In the genomic region with DNA sequence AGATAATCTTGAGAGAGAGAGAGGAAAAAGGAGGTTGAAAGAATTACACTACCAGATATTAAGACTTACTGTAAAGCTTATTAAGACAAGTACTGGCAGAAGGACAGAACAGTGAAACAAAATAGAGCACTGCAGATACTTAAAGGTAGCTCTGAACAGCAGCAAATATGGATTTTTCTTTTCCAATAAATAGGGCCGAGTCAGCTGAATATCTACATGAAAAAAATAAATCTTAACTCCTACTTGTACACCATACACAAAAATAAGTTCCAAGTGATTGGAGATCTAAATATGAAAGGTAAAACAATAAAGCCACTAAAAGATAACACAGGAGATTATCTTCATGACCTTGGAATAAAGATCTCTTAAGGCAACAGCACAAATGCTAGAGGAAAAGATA, we compare ENCODE assay signal across 24 cellular contexts. TPM values are rescaled to one million over a fixed set of nuclear protein-coding genes. Genes with fewer than 3 reads are reported as not detected.
A peak's percentile ranks its signal among the peaks of the same experiment; 100 is the strongest.
DNase-seq lines count a peak whose midpoint lies in the region; ATAC-seq, FAIRE-seq and TF ChIP-seq lines count a peak whose summit lies in the region.
"Had no signal": no experiment of that assay in that cellular context is flagged by ENCODE, and none has a peak within 500 bp of the region (broad histone marks: within the 10 kb centered on the region; RNA-seq: fewer than 3 reads in every experiment).

No MANE protein-coding gene starts in this region.

- no peaks in the 10 kb centered on the region for H4K20me1 ChIP-seq in HepG2 (ENCODE audit: insufficient read depth, low read length)

- H3K4me1 ChIP-seq in HepG2 (ENCODE audit: insufficient read depth, low read length) (peaks cover 45% of the 10 kb centered on the region), right lobe of liver (peaks cover 0 to 3% (median 0%) of the 10 kb centered on the region in 4 donors), colonic mucosa (peaks cover 17% of the 10 kb centered on the region)
- H3K4me1 ChIP-seq: Caco-2 had no signal

- in situ Hi-C loops in HepG2 (cut with HindIII; ENCODE audit: extremely low pct_ligation_motif_present, low pct_unique_long_range_greater_than_20kb), result no loop called here

- TF ChIP-seq EP300 in HepG2 (IDR thresholded peaks at IDR 0.05; ENCODE audit: low read depth in 2 of 2, low read length in 2 of 2) (no peak), HepG2 (CRISPR knock-in tag; IDR thresholded peaks at IDR 0.05; ENCODE audit: borderline replicate concordance) (no peak)

- H3K27me3 Mint-ChIP-seq in T-helper 17 cell, result no peaks in the 10 kb centered on the region
- H3K27me3 Mint-ChIP-seq in T-cell, result no peaks in the 10 kb centered on the region
- H3K27me3 Mint-ChIP-seq: CD4-positive, alpha-beta memory T cell had no signal

- H3K36me3 ChIP-seq in HepG2 (replicated peaks in 1 of 2; ENCODE audit: control insufficient read depth in 1 of 2, insufficient read depth in 2 of 2, low read length in 2 of 2) (0 out of 5 replicates have a peak, but pooled peaks cover 0 to 3% of the 10 kb centered on the region in 2 experiments), right lobe of liver (no peaks in the 10 kb centered on the region), colonic mucosa (no peaks in the 10 kb centered on the region)

- ATAC-seq in HepG2, result no peak
- ATAC-seq in right lobe of liver, result no peak
- no peak for ATAC-seq in T-helper 17 cell
- no peak for ATAC-seq in T-cell (replicated peaks in 1 of 4)
- ATAC-seq: GM12878 had no signal

- 94% methylated on average over 1 of the region's 1 CpG for WGBS in HepG2 (ENCODE audit: low lambda C conversion rate)
- 44% methylated on average over 1 of the region's 1 CpG for WGBS in right lobe of liver (ENCODE audit: insufficient coverage, low coverage, low lambda C conversion rate, missing lambda C conversion rate)

- no peak overlapping the region for H3K27ac ChIP-seq in HepG2 (ENCODE audit: extremely low read length, insufficient read depth, low read length)
- no peak overlapping the region for H3K27ac ChIP-seq in right lobe of liver
- H3K27ac ChIP-seq in colonic mucosa, result peak overlapping the region; percentile 26
- H3K27ac ChIP-seq: BLaER1 had no signal

- peaks cover 67% of the 10 kb centered on the region for H3K79me2 ChIP-seq in HepG2 (ENCODE audit: insufficient read depth, low read length)

- H3K27me3 ChIP-seq in HepG2 (ENCODE audit: control insufficient read depth in 1 of 2, insufficient read depth in 2 of 2, low read length in 2 of 2) (no peaks in the 10 kb centered on the region), right lobe of liver (no peaks in the 10 kb centered on the region), colonic mucosa (no peaks in the 10 kb centered on the region)
- H3K27me3 ChIP-seq: BLaER1 had no signal

- TF ChIP-seq CTCF in HepG2 (CRISPR knock-in tag; IDR thresholded peaks at IDR 0.05) (no peak), right lobe of liver (IDR thresholded peaks at IDR 0.05) (no peak), colonic mucosa (IDR thresholded peaks at IDR 0.05) (no peak)

- no peak overlapping the region for H2AFZ ChIP-seq in HepG2 (ENCODE audit: low read length)

- H3K4me2 ChIP-seq in HepG2 (ENCODE audit: low read depth, low read length), result no peak overlapping the region
- H3K4me2 ChIP-seq: BLaER1 had no signal

- intact Hi-C loops in HepG2 (cut with micrococcal nuclease; ENCODE audit: unreplicated experiment) (no loop called here), right lobe of liver (cut with DNase I) (no loop called here), colonic mucosa (cut with DNase I) (no loop called here)

- no peak overlapping the region for H3K9ac ChIP-seq in HepG2 (ENCODE audit: insufficient read depth, low read depth, low read length)
- H3K9ac ChIP-seq in colonic mucosa (ENCODE audit: low read depth in 2 of 2, low read length in 2 of 2), result no peak overlapping the region
- H3K9ac ChIP-seq: BLaER1 had no signal

- peaks cover 39% of the 10 kb centered on the region for H3K4me1 Mint-ChIP-seq in T-helper 17 cell
- H3K4me1 Mint-ChIP-seq in T-cell, result peaks cover 61 to 65% (median 63%) of the 10 kb centered on the region in 3 donors

- H3K9me3 Mint-ChIP-seq in T-cell, result no peaks in the 10 kb centered on the region
- H3K9me3 Mint-ChIP-seq: CD4-positive, alpha-beta memory T cell had no signal

- FAIRE-seq in HepG2 (lab: Jason Lieb, UNC), result no peak
- FAIRE-seq: GM12878, RCC 7860 had no signal

- no peak for TF ChIP-seq RAD21 in HepG2 (CRISPR knock-in tag; IDR thresholded peaks at IDR 0.05)

- DNase-seq in HepG2 (ENCODE audit: low spot score) (no peak), right lobe of liver (no peak), T-helper 17 cell (no peak), colonic mucosa (no peak), T-cell (no peak), NCI-H446 (lab: John Stamatoyannopoulos, UW) (no peak)
- no peak for DNase-seq in stimulated activated CD4-positive, alpha-beta T cell treated with anti-CD3 and anti-CD28 coated beads, Interleukin-2, amount 100 ng/mL, for 48 hours
- DNase-seq: ACHN; Caco-2; CD4-positive, alpha-beta memory T cell; DMS 273 treated with DMSO at 0.1 percent for 48 hours; DMS79 treated with DMSO at 0.1 percent for 48 hours; H7; KBM-7; NCI-H1105; NCI-H146; NCI-H2029; NCI-H226; NCI-H524; NCI-H774; OCI-M1 had no signal

- TF ChIP-seq POLR2A in HepG2 (IDR thresholded peaks at IDR 0.05; ENCODE audit: insufficient read depth in 1 of 2, low read depth in 2 of 2, low read length in 2 of 2) (no peak), right lobe of liver (IDR thresholded peaks at IDR 0.05) (no peak)

- POLR2A ChIA-PET in HepG2 (lab: Yijun Ruan, JAX) (no interaction called here), T-cell (lab: Charles Lee) (no interaction called here)

- CTCF ChIA-PET in HepG2 (lab: Yijun Ruan, JAX; ENCODE audit: low intra/inter-chr PET ratio, low total read pairs), result no interaction called here
- CTCF ChIA-PET in T-cell (lab: Charles Lee), result no interaction called here

- H3K27ac Mint-ChIP-seq in T-helper 17 cell, result peak overlapping the region; percentile 88
- no peak overlapping the region for H3K27ac Mint-ChIP-seq in T-cell

- peaks cover 3% of the 10 kb centered on the region for H3K36me3 Mint-ChIP-seq in T-helper 17 cell (ENCODE audit: low read depth)
- H3K36me3 Mint-ChIP-seq in T-cell, result peaks cover 16% of the 10 kb centered on the region

- BruUV-seq in HepG2 (replicated peaks; lab: Mats Ljungman, UMichigan), result no TSS peak

- H3K9me3 ChIP-seq in HepG2 (ENCODE audit: low read length) (no peaks in the 10 kb centered on the region), right lobe of liver (no peaks in the 10 kb centered on the region), T-helper 17 cell (ENCODE audit: control insufficient read depth, low read length, poor library complexity, severe bottlenecking) (no peaks in the 10 kb centered on the region), colonic mucosa (no peaks in the 10 kb centered on the region)
- H3K9me3 ChIP-seq: BLaER1, Caco-2 had no signal

- no peak overlapping the region for H3K4me3 ChIP-seq in HepG2 (replicated peaks in 1 of 3; ENCODE audit: insufficient read depth in 1 of 3, low read depth in 2 of 3, low read length in 3 of 3)
- no peak overlapping the region for H3K4me3 ChIP-seq in right lobe of liver
- no peak overlapping the region for H3K4me3 ChIP-seq in colonic mucosa
- H3K4me3 ChIP-seq: BLaER1, GM12878 had no signal

- H3K4me3 Mint-ChIP-seq in T-helper 17 cell (no peak overlapping the region), T-cell (no peak overlapping the region)
- H3K4me3 Mint-ChIP-seq: CD4-positive, alpha-beta memory T cell had no signal

RNA-seq across cellular contexts. Expression of gene THAP12, which starts 12.4 kb away (rescaled TPM):
- total RNA-seq in HepG2 (2016; rRNA removed; fragmentation: Illumina TruSeq; extraction: Trizol), result 51.3 and 74.3 TPM in 2 replicates
- 12.1 and 16.8 TPM in 2 replicates for total RNA-seq in HepG2 (2016; cell fraction: cytosol; rRNA removed; fragmentation: Illumina TruSeq; extraction: Trizol; ENCODE audit: low read depth)
- total RNA-seq in HepG2 (2016; cell fraction: insoluble cytoplasmic fraction; rRNA removed; fragmentation: Illumina TruSeq; extraction: Trizol), result 50.5 and 71.4 TPM in 2 replicates
- total RNA-seq in HepG2 (2016; cell fraction: membrane; rRNA removed; fragmentation: Illumina TruSeq; extraction: Trizol), result 60.5 and 71.9 TPM in 2 replicates
- total RNA-seq in HepG2 (2016; cell fraction: nucleus; rRNA removed; fragmentation: Illumina TruSeq; extraction: Trizol), result 32.5 and 35.7 TPM in 2 replicates
- 14.8 and 18.8 TPM in 2 replicates for polyA plus RNA-seq in HepG2 (2011; rRNA removed)
- 7.0 and 12.9 TPM in 2 replicates for polyA plus RNA-seq in HepG2 (2011; cell fraction: cytosol; rRNA removed)
- 4.3 and 5.7 TPM in 2 replicates for polyA plus RNA-seq in HepG2 (2011; cell fraction: nucleus; rRNA removed)
- 21.7 and 26.2 TPM in 2 replicates for polyA plus RNA-seq in HepG2 (2012)
- polyA plus RNA-seq in HepG2 (2016; cell fraction: cytosol; fragmentation: Illumina TruSeq; extraction: Trizol; ENCODE audit: low read depth), result 14.2 and 14.3 TPM in 2 replicates
- 60.0 and 64.8 TPM in 2 replicates for polyA plus RNA-seq in HepG2 (2016; cell fraction: insoluble cytoplasmic fraction; fragmentation: Illumina TruSeq; extraction: Trizol; ENCODE audit: low read depth)
- polyA plus RNA-seq in HepG2 (2016; cell fraction: membrane; fragmentation: Illumina TruSeq; extraction: Trizol; ENCODE audit: low read depth), result 44.9 and 48.1 TPM in 2 replicates
- polyA plus RNA-seq in HepG2 (2016; cell fraction: nucleus; fragmentation: Illumina TruSeq; extraction: Trizol; ENCODE audit: insufficient read depth, low read depth), result 36.4 and 40.3 TPM in 2 replicates
- polyA minus RNA-seq in HepG2 (2011; rRNA and poly(A)+ RNA removed; ENCODE audit: low replicate concordance), result 6.1 and 17.9 TPM in 2 replicates
- 11.9 and 17.2 TPM in 2 replicates for polyA minus RNA-seq in HepG2 (2011; cell fraction: cytosol; rRNA and poly(A)+ RNA removed)
- polyA minus RNA-seq in HepG2 (2011; cell fraction: nucleus; rRNA and poly(A)+ RNA removed), result 28.1 and 31.5 TPM in 2 replicates
- 10 to 100 TPM; 11.5 to 15.8 (median 12.5) TPM for total RNA-seq in right lobe of liver
- total RNA-seq in T-helper 17 cell, result 10 to 100 TPM; 53.1 to 60.8 TPM
- 10 to 100 TPM; 34.4 to 41.6 TPM for total RNA-seq in colonic mucosa
- 10 to 100 TPM; 41.0 to 51.3 (median 49.0) TPM for total RNA-seq in T-cell

RNA-seq across cellular contexts. Expression of gene GVQW3, which starts 12.6 kb away (rescaled TPM):
- total RNA-seq in HepG2 (2016; rRNA removed; fragmentation: Illumina TruSeq; extraction: Trizol), result 2.9 and 5.6 TPM in 2 replicates
- total RNA-seq in HepG2 (2016; cell fraction: cytosol; rRNA removed; fragmentation: Illumina TruSeq; extraction: Trizol; ENCODE audit: low read depth), result 1.2 and 1.4 TPM in 2 replicates
- 4.0 and 4.7 TPM in 2 replicates for total RNA-seq in HepG2 (2016; cell fraction: insoluble cytoplasmic fraction; rRNA removed; fragmentation: Illumina TruSeq; extraction: Trizol)
- 2.4 and 3.0 TPM in 2 replicates for total RNA-seq in HepG2 (2016; cell fraction: membrane; rRNA removed; fragmentation: Illumina TruSeq; extraction: Trizol)
- total RNA-seq in HepG2 (2016; cell fraction: nucleus; rRNA removed; fragmentation: Illumina TruSeq; extraction: Trizol), result 14.0 and 15.9 TPM in 2 replicates
- 5.0 and 5.4 TPM in 2 replicates for polyA plus RNA-seq in HepG2 (2011; rRNA removed)
- 2.1 and 2.4 TPM in 2 replicates for polyA plus RNA-seq in HepG2 (2011; cell fraction: cytosol; rRNA removed)
- polyA plus RNA-seq in HepG2 (2011; cell fraction: nucleus; rRNA removed), result 8.6 and 13.2 TPM in 2 replicates
- polyA plus RNA-seq in HepG2 (2012), result 2.7 and 4.3 TPM in 2 replicates
- polyA plus RNA-seq in HepG2 (2016; cell fraction: cytosol; fragmentation: Illumina TruSeq; extraction: Trizol; ENCODE audit: low read depth), result 0.47 and 0.55 TPM in 2 replicates
- 1.3 and 2.2 TPM in 2 replicates for polyA plus RNA-seq in HepG2 (2016; cell fraction: insoluble cytoplasmic fraction; fragmentation: Illumina TruSeq; extraction: Trizol; ENCODE audit: low read depth)
- 1.2 and 1.4 TPM in 2 replicates for polyA plus RNA-seq in HepG2 (2016; cell fraction: membrane; fragmentation: Illumina TruSeq; extraction: Trizol; ENCODE audit: low read depth)
- polyA plus RNA-seq in HepG2 (2016; cell fraction: nucleus; fragmentation: Illumina TruSeq; extraction: Trizol; ENCODE audit: insufficient read depth, low read depth), result 11.5 TPM in 2 replicates
- 5.4 and 9.4 TPM in 2 replicates for polyA minus RNA-seq in HepG2 (2011; rRNA and poly(A)+ RNA removed; ENCODE audit: low replicate concordance)
- 1.5 and 1.7 TPM in 2 replicates for polyA minus RNA-seq in HepG2 (2011; cell fraction: cytosol; rRNA and poly(A)+ RNA removed)
- polyA minus RNA-seq in HepG2 (2011; cell fraction: nucleus; rRNA and poly(A)+ RNA removed), result 13.8 and 16.8 TPM in 2 replicates
- total RNA-seq in right lobe of liver, result under 1 TPM in 5 of 6 experiments, not detected in 1; 0.32 to 0.84 (median 0.49) TPM
- total RNA-seq in T-helper 17 cell, result 1 to 10 TPM; 1.7 to 2.5 TPM
- total RNA-seq in colonic mucosa, result 1 to 10 TPM; 2.2 to 2.8 TPM
- 1 to 10 TPM; 4.1 to 8.3 (median 5.9) TPM for total RNA-seq in T-cell
